1 cellular context compared by ENCODE assay signal in genomic region chr9:950139-950538, GRCh38.
TF ChIP-seq lines count a peak whose summit lies in the region.

No MANE protein-coding gene starts in this region.

TF ChIP-seq in H1, 55 proteins besides CTCF, POLR2A, EP300 and RAD21:
- no peak for TF ChIP-seq POLR2AphosphoS5 (IDR thresholded peaks at IDR 0.05; ENCODE audit: low read depth, low read length)
- no peak for TF ChIP-seq BCL11A (IDR thresholded peaks at IDR 0.05; ENCODE audit: low read depth in 2 of 2, low read length in 2 of 2)
- TF ChIP-seq RFX5 (IDR thresholded peaks at IDR 0.05; ENCODE audit: borderline replicate concordance, low read depth, low read length), result no peak
- no peak for TF ChIP-seq JUND (IDR thresholded peaks at IDR 0.05; ENCODE audit: low read length)
- TF ChIP-seq GTF2F1 (IDR thresholded peaks at IDR 0.05; ENCODE audit: borderline replicate concordance, low read depth, low read length), result no peak
- no peak for TF ChIP-seq FOSL1 (IDR thresholded peaks at IDR 0.05; ENCODE audit: insufficient read depth, low read depth, low read length)
- TF ChIP-seq SAP30 (IDR thresholded peaks at IDR 0.05; ENCODE audit: insufficient read depth, insufficient replicate concordance, low read length), result no peak
- TF ChIP-seq BRCA1 (IDR thresholded peaks at IDR 0.05; ENCODE audit: low read depth, low read length), result no peak
- no peak for TF ChIP-seq SRF (IDR thresholded peaks at IDR 0.05; ENCODE audit: low read depth, low read length)
- TF ChIP-seq, protein P1, sequence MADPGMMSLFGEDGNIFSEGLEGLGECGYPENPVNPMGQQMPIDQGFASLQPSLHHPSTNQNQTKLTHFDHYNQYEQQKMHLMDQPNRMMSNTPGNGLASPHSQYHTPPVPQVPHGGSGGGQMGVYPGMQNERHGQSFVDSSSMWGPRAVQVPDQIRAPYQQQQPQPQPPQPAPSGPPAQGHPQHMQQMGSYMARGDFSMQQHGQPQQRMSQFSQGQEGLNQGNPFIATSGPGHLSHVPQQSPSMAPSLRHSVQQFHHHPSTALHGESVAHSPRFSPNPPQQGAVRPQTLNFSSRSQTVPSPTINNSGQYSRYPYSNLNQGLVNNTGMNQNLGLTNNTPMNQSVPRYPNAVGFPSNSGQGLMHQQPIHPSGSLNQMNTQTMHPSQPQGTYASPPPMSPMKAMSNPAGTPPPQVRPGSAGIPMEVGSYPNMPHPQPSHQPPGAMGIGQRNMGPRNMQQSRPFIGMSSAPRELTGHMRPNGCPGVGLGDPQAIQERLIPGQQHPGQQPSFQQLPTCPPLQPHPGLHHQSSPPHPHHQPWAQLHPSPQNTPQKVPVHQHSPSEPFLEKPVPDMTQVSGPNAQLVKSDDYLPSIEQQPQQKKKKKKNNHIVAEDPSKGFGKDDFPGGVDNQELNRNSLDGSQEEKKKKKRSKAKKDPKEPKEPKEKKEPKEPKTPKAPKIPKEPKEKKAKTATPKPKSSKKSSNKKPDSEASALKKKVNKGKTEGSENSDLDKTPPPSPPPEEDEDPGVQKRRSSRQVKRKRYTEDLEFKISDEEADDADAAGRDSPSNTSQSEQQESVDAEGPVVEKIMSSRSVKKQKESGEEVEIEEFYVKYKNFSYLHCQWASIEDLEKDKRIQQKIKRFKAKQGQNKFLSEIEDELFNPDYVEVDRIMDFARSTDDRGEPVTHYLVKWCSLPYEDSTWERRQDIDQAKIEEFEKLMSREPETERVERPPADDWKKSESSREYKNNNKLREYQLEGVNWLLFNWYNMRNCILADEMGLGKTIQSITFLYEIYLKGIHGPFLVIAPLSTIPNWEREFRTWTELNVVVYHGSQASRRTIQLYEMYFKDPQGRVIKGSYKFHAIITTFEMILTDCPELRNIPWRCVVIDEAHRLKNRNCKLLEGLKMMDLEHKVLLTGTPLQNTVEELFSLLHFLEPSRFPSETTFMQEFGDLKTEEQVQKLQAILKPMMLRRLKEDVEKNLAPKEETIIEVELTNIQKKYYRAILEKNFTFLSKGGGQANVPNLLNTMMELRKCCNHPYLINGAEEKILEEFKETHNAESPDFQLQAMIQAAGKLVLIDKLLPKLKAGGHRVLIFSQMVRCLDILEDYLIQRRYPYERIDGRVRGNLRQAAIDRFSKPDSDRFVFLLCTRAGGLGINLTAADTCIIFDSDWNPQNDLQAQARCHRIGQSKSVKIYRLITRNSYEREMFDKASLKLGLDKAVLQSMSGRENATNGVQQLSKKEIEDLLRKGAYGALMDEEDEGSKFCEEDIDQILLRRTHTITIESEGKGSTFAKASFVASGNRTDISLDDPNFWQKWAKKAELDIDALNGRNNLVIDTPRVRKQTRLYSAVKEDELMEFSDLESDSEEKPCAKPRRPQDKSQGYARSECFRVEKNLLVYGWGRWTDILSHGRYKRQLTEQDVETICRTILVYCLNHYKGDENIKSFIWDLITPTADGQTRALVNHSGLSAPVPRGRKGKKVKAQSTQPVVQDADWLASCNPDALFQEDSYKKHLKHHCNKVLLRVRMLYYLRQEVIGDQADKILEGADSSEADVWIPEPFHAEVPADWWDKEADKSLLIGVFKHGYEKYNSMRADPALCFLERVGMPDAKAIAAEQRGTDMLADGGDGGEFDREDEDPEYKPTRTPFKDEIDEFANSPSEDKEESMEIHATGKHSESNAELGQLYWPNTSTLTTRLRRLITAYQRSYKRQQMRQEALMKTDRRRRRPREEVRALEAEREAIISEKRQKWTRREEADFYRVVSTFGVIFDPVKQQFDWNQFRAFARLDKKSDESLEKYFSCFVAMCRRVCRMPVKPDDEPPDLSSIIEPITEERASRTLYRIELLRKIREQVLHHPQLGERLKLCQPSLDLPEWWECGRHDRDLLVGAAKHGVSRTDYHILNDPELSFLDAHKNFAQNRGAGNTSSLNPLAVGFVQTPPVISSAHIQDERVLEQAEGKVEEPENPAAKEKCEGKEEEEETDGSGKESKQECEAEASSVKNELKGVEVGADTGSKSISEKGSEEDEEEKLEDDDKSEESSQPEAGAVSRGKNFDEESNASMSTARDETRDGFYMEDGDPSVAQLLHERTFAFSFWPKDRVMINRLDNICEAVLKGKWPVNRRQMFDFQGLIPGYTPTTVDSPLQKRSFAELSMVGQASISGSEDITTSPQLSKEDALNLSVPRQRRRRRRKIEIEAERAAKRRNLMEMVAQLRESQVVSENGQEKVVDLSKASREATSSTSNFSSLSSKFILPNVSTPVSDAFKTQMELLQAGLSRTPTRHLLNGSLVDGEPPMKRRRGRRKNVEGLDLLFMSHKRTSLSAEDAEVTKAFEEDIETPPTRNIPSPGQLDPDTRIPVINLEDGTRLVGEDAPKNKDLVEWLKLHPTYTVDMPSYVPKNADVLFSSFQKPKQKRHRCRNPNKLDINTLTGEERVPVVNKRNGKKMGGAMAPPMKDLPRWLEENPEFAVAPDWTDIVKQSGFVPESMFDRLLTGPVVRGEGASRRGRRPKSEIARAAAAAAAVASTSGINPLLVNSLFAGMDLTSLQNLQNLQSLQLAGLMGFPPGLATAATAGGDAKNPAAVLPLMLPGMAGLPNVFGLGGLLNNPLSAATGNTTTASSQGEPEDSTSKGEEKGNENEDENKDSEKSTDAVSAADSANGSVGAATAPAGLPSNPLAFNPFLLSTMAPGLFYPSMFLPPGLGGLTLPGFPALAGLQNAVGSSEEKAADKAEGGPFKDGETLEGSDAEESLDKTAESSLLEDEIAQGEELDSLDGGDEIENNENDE (IDR thresholded peaks at IDR 0.05; ENCODE audit: insufficient replicate concordance, low read length), result no peak
- no peak for TF ChIP-seq TBP (IDR thresholded peaks at IDR 0.05; ENCODE audit: low read depth, low read length)
- no peak for TF ChIP-seq SIX5 (IDR thresholded peaks at IDR 0.05; ENCODE audit: low read depth, low read length)
- no peak for TF ChIP-seq HDAC2 (IDR thresholded peaks at IDR 0.05; ENCODE audit: borderline replicate concordance in 1 of 2, low read depth in 2 of 2, low read length in 2 of 2)
- no peak for TF ChIP-seq RBBP5 (IDR thresholded peaks at IDR 0.05; ENCODE audit: borderline replicate concordance, low read depth, low read length)
- TF ChIP-seq YY1 (IDR thresholded peaks at IDR 0.05; ENCODE audit: low read depth, low read length), result no peak
- TF ChIP-seq SP4 (IDR thresholded peaks at IDR 0.05; ENCODE audit: low read length), result no peak
